Comparison of ENCODE assay signal across 13 cellular contexts in genomic region chr15:77541421-77542181, GRCh38.
DNase-seq lines count a peak whose midpoint lies in the region; ATAC-seq and TF ChIP-seq lines count a peak whose summit lies in the region.
"Had no signal": no experiment of that assay in that cellular context is flagged by ENCODE, and none has a peak within 500 bp of the region (broad histone marks: within the 10 kb centered on the region; RNA-seq: fewer than 3 reads in every experiment).

No MANE protein-coding gene starts in this region.

- no peak overlapping the region for H3K14ac ChIP-seq in neuronal stem cell (ENCODE audit: low read length)

- H3K4ac ChIP-seq in neuronal stem cell (ENCODE audit: low read length) = no peak overlapping the region

- no peak overlapping the region for H3K4me2 ChIP-seq in neuronal stem cell (ENCODE audit: insufficient read depth, low read length, poor library complexity, severe bottlenecking)

- no peak overlapping the region for H3K23ac ChIP-seq in neuronal stem cell (ENCODE audit: low read depth, low read length, poor library complexity)

- H3K4me3 ChIP-seq in adipocyte (ENCODE audit: low read length) (no peak overlapping the region), neuronal stem cell (ENCODE audit: low read length in 2 of 2) (peak overlapping the region in 1 of 2 donors; percentile 2), esophagus muscularis mucosa (no peak overlapping the region)
- H3K4me3 ChIP-seq: BLaER1 treated with 17β-estradiol and CSF1 and Interleukin-3, amounts not matched to agents 10 nM and 100 nM; gastrocnemius medialis; MG63; PC-9 had no signal

- DNase-seq in EH (ENCODE audit: low read depth) (peak; percentile 52), adipocyte (ENCODE audit: low read depth) (peak; percentile 59), Right ventricle myocardium superior (peak; percentile 47), neuronal stem cell (ENCODE audit: low spot score) (no peak), esophagus muscularis mucosa (ENCODE audit: extremely low spot score) (no peak)
- DNase-seq: gastrocnemius medialis, MG63, PC-9 had no signal

- H3K27ac ChIP-seq in neuronal stem cell (replicated peaks; ENCODE audit: low read length) (peak overlapping the region; percentile 29), esophagus muscularis mucosa (replicated peaks in 1 of 4) (no peak overlapping the region)
- H3K27ac ChIP-seq: PC-9 had no signal

- H3K9me3 ChIP-seq in adipocyte (ENCODE audit: control insufficient read depth, low read length) = no peaks in the 10 kb centered on the region
- H3K9me3 ChIP-seq in neuronal stem cell (replicated peaks in 1 of 2; ENCODE audit: control insufficient read depth in 2 of 2, insufficient read depth in 1 of 2, low read depth in 1 of 2, low read length in 2 of 2) = no peaks in the 10 kb centered on the region
- H3K9me3 ChIP-seq in esophagus muscularis mucosa = no peaks in the 10 kb centered on the region
- H3K9me3 ChIP-seq: BLaER1 treated with 17β-estradiol and CSF1 and Interleukin-3, amounts not matched to agents 10 nM and 100 nM; gastrocnemius medialis; MG63 had no signal

- ATAC-seq in Right ventricle myocardium superior (ENCODE audit: poor library complexity) (peak; percentile 7), GM21515 (IDR thresholded peaks at IDR 0.05; ENCODE audit: unreplicated experiment) (no peak), GM21447 (IDR thresholded peaks at IDR 0.05; ENCODE audit: unreplicated experiment) (no peak), HG03521 (IDR thresholded peaks at IDR 0.05; ENCODE audit: unreplicated experiment) (no peak)
- ATAC-seq: gastrocnemius medialis; natural killer cell treated with Interleukin-12 subunit alpha and Interleukin-12 subunit beta and Interleukin-15 and Interleukin-18, amount 100 ng/mL, for 72 hours had no signal

- no peak for TF ChIP-seq POLR2A in esophagus muscularis mucosa (IDR thresholded peaks at IDR 0.05; ENCODE audit: low read depth)

- WGBS in neuronal stem cell (ENCODE audit: extremely low coverage in 2 of 2, insufficient read length in 2 of 2, insufficient replicate concordance in 1 of 2), 2 donors = no CpG with 5 or more reads among the region's 13 CpGs
- whole genome bisulfite sequencing in esophagus muscularis mucosa = 63% methylated on average over 13 of the region's 13 CpGs

- H3K79me1 ChIP-seq in neuronal stem cell (ENCODE audit: low read depth, low read length) = no peaks in the 10 kb centered on the region

- H2AK5ac ChIP-seq in neuronal stem cell (ENCODE audit: low read depth, low read length) = peak overlapping the region; percentile 5

- TF ChIP-seq CTCF in esophagus muscularis mucosa (IDR thresholded peaks at IDR 0.05) = no peak

- peaks cover 31% of the 10 kb centered on the region for H3K4me1 ChIP-seq in adipocyte (ENCODE audit: control insufficient read depth, insufficient read depth, low read length)
- H3K4me1 ChIP-seq in neuronal stem cell (ENCODE audit: control insufficient read depth in 2 of 2, insufficient read depth in 1 of 2, low read depth in 1 of 2, low read length in 2 of 2) = peaks cover 24 to 59% of the 10 kb centered on the region in 2 donors
- peaks cover 23 to 37% (median 28%) of the 10 kb centered on the region in 4 donors for H3K4me1 ChIP-seq in esophagus muscularis mucosa

- H4K8ac ChIP-seq in neuronal stem cell (ENCODE audit: low read depth, low read length) = no peak overlapping the region

- no peak overlapping the region for H4K91ac ChIP-seq in neuronal stem cell (ENCODE audit: low read depth, low read length, poor library complexity)

- no peak overlapping the region for H2BK120ac ChIP-seq in neuronal stem cell (ENCODE audit: low read depth, low read length)

- no peak for TF ChIP-seq EP300 in esophagus muscularis mucosa (IDR thresholded peaks at IDR 0.05)

- peak overlapping the region; percentile 39 for H3K9ac ChIP-seq in adipocyte (ENCODE audit: low read length)
- H3K9ac ChIP-seq in neuronal stem cell (ENCODE audit: low read depth, low read length, poor library complexity) = peak overlapping the region; percentile 50

- peak overlapping the region; percentile 11 for H3K18ac ChIP-seq in neuronal stem cell (ENCODE audit: low read length)

- H2BK15ac ChIP-seq in neuronal stem cell (ENCODE audit: low read length) = peak overlapping the region; percentile 80

- H3K36me3 ChIP-seq in adipocyte (ENCODE audit: control insufficient read depth, insufficient read depth, low read length, severe bottlenecking) = no peaks in the 10 kb centered on the region
- no peaks in the 10 kb centered on the region for H3K36me3 ChIP-seq in neuronal stem cell (replicated peaks in 1 of 2; ENCODE audit: control insufficient read depth in 2 of 2, insufficient read depth in 2 of 2, low read length in 2 of 2)
- no peaks in the 10 kb centered on the region for H3K36me3 ChIP-seq in esophagus muscularis mucosa
- H3K36me3 ChIP-seq: BLaER1 treated with 17β-estradiol and CSF1 and Interleukin-3, amounts not matched to agents 10 nM and 100 nM; gastrocnemius medialis; MG63 had no signal

- no peak overlapping the region for H2BK12ac ChIP-seq in neuronal stem cell (ENCODE audit: low read length)

- intact Hi-C loops in Right ventricle myocardium superior (cut with DNase I) (loop anchor here (2.0 to 5.0 kb wide), 4 partner anchors 34 to 519 kb away; no protein-coding TSS in a partner anchor), esophagus muscularis mucosa (cut with DNase I) (loop anchor here (5.0 kb wide), 2 partner anchors 44 to 424 kb away; no protein-coding TSS in a partner anchor)

- H2AFZ ChIP-seq in neuronal stem cell (ENCODE audit: low read length) = peak overlapping the region; percentile 77
- H2AFZ ChIP-seq: PC-9 had no signal

- H3K27me3 ChIP-seq in adipocyte (replicated peaks; ENCODE audit: control insufficient read depth, insufficient read depth, low read length) (no peaks in the 10 kb centered on the region), neuronal stem cell (ENCODE audit: control insufficient read depth in 3 of 3, insufficient read depth in 3 of 3, low read depth in 1 of 3, low read length in 3 of 3) (no peaks in the 10 kb centered on the region), esophagus muscularis mucosa (no peaks in the 10 kb centered on the region)
- H3K27me3 ChIP-seq: BLaER1 treated with 17β-estradiol and CSF1 and Interleukin-3, amounts not matched to agents 10 nM and 100 nM; gastrocnemius medialis; MG63 had no signal

- peak overlapping the region; percentile 3 for H2BK5ac ChIP-seq in neuronal stem cell (ENCODE audit: low read length)

Comparison
In these comparisons a context has a peak if more than half of its experiments do, and no peak if none do; other contexts are left out.
1. DNase-seq: peak in EH (single experiment), adipocyte (single experiment) and Right ventricle myocardium superior (single experiment); none in neuronal stem cell (single experiment) and esophagus muscularis mucosa (single experiment).